Comparison of ENCODE assay signal across 29 cellular contexts in the genomic region with DNA sequence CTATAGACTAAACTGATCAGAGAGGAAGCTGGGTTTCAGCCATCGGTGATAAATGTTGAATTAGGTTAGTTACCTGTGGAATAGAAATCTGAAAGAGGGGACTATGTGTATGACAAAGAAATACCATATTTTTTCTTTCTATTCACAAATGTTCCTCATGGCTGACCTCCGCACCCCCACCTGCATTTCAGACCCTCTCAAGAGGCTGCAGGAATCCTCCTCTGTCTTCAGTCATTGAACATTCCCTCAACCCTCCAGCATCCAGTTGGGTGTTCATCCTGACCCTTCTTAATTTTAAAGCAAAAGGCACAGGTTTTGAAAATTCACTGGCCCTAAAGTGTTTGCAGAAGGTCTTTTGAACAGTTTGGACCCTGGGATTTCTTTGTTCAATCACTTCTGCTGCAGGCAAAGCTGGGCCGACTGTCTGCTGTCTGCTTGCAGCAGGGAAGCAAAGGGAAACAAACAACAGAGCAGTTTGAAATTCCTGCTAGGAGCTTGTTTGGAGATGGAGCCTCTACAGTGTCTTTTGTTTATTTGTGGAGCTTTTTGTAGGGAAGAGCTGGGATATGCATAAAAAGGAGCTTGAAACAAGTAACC.
DNase-seq lines count a peak whose midpoint lies in the region; ATAC-seq, FAIRE-seq and TF ChIP-seq lines count a peak whose summit lies in the region.
"Had no signal": no experiment of that assay in that cellular context is flagged by ENCODE, and none has a peak within 500 bp of the region (broad histone marks: within the 10 kb centered on the region; RNA-seq: fewer than 3 reads in every experiment).

No MANE protein-coding gene starts in this region.

- no peak overlapping the region for H2BK20ac ChIP-seq in H9 (ENCODE audit: low read depth, low read length, poor library complexity, severe bottlenecking)

- intact Hi-C loops in tibial artery (cut with DNase I; ENCODE audit: low total_unique reads) (no loop called here), HepG2 (cut with micrococcal nuclease; ENCODE audit: unreplicated experiment) (no loop called here)

- H3K79me1 ChIP-seq in H9 (ENCODE audit: insufficient read depth, low read depth, low read length, poor library complexity, severe bottlenecking): no peaks in the 10 kb centered on the region

- DNase-seq in H9 (no peak), WTC11 (ENCODE audit: low spot score) (no peak), iPS DF 19.7 (ENCODE audit: low read depth, low spot score) (peak; percentile 3), pons (ENCODE audit: low spot score) (peak; percentile 15), tibial artery (no peak), HepG2 (ENCODE audit: low spot score) (no peak)
- DNase-seq: activated CD4-positive, alpha-beta T cell treated with anti-CD3 and anti-CD28 coated beads for 48 hours; activated naive CD4-positive, alpha-beta T cell; activated T-cell treated with anti-CD3 and anti-CD28 coated beads, Interleukin-2, amount 50 U/mL, for 4 hours; Calu3; effector memory CD8-positive, alpha-beta T cell; EL; glutamatergic neuron; GOT3; Karpas-422; left colon; MV-4-11; NCI-H1694; NCI-H748 treated with DMSO at 0.1 percent for 48 hours; stimulated activated CD4-positive, alpha-beta T cell treated with anti-CD3 and anti-CD28 coated beads, Interleukin-15, amount 100 ng/mL, for 24 hours; stomach; T-helper 2 cell had no signal

- no peak overlapping the region for H3K14ac ChIP-seq in H9 (ENCODE audit: insufficient read depth, low read length)

- no peak overlapping the region for H2BK12ac ChIP-seq in H9 (ENCODE audit: insufficient read length, low read depth, low read length)

- no peak overlapping the region for H2BK5ac ChIP-seq in H9 (ENCODE audit: insufficient read length, low read length)

- H3K4me1 ChIP-seq in H9 (ENCODE audit: insufficient read depth, low read length): no peaks in the 10 kb centered on the region
- no peaks in the 10 kb centered on the region for H3K4me1 ChIP-seq in tibial artery
- H3K4me1 ChIP-seq in gastroesophageal sphincter: no peaks in the 10 kb centered on the region
- H3K4me1 ChIP-seq in HepG2 (ENCODE audit: insufficient read depth, low read length): no peaks in the 10 kb centered on the region
- H3K4me1 ChIP-seq: right atrium auricular region, stomach had no signal

- no peak overlapping the region for H3K23ac ChIP-seq in H9 (ENCODE audit: insufficient read length, low read depth, low read length)

- no peak overlapping the region for H2BK120ac ChIP-seq in H9 (ENCODE audit: low read depth, low read length, poor library complexity, severe bottlenecking)

- POLR2A ChIA-PET in WTC11 (lab: Charles Lee) (no interaction called here), HepG2 (lab: Yijun Ruan, JAX) (no interaction called here)

- TF ChIP-seq RAD21 in HepG2 (CRISPR knock-in tag; IDR thresholded peaks at IDR 0.05): no peak

- H3K23me2 ChIP-seq in H9 (ENCODE audit: insufficient read length, low read depth, low read length, poor library complexity, severe bottlenecking): no peaks in the 10 kb centered on the region

- no peak overlapping the region for H3K56ac ChIP-seq in H9 (ENCODE audit: insufficient read length, low read depth, low read length)

- no peak overlapping the region for H4K5ac ChIP-seq in H9 (ENCODE audit: insufficient read length, low read depth, low read length)

- H3K27me3 Mint-ChIP-seq in H9 (ENCODE audit: low read depth): no peaks in the 10 kb centered on the region
- H3K27me3 Mint-ChIP-seq in WTC11 (ENCODE audit: low read depth): no peaks in the 10 kb centered on the region
- H3K27me3 Mint-ChIP-seq: effector memory CD8-positive, alpha-beta T cell; memory B cell had no signal

- H3K36me3 Mint-ChIP-seq in H9 (ENCODE audit: insufficient read depth in 1 of 3, low read depth in 3 of 3) (peaks cover 0 to 7% (median 3%) of the 10 kb centered on the region in 3 experiments; a peak in 3 of 7 replicates), WTC11 (peaks cover 10% of the 10 kb centered on the region)
- H3K36me3 Mint-ChIP-seq: CD14-positive monocyte, memory B cell had no signal

- TF ChIP-seq CTCF in H9 (conservative IDR thresholded peaks at IDR 0.05) (no peak), WTC11 (IDR thresholded peaks at IDR 0.05) (no peak), tibial artery (IDR thresholded peaks at IDR 0.05) (no peak), gastroesophageal sphincter (IDR thresholded peaks at IDR 0.05) (no peak), HepG2 (CRISPR knock-in tag; IDR thresholded peaks at IDR 0.05) (no peak)

- H3K9me3 Mint-ChIP-seq in H9 (peaks cover 13 to 15% of the 10 kb centered on the region in 2 experiments; a peak in 4 of 5 replicates), WTC11 (peaks cover 21% of the 10 kb centered on the region)
- H3K9me3 Mint-ChIP-seq: activated T-cell treated with anti-CD3 and anti-CD28 coated beads, Interleukin-2, amount 50 U/mL, for 4 hours; memory B cell had no signal

- H3K9me3 ChIP-seq in H9 (ENCODE audit: control insufficient read depth, low read depth, low read length) (peaks cover 6% of the 10 kb centered on the region), tibial artery (no peaks in the 10 kb centered on the region), gastroesophageal sphincter (peaks cover 0 to 6% (median 0%) of the 10 kb centered on the region in 3 donors), HepG2 (ENCODE audit: low read length) (no peaks in the 10 kb centered on the region)
- H3K9me3 ChIP-seq: right atrium auricular region, stomach had no signal

- H3K4me2 ChIP-seq in H9 (ENCODE audit: insufficient read depth, insufficient read length, low read length) (no peak overlapping the region), HepG2 (ENCODE audit: low read depth, low read length) (no peak overlapping the region)

- no peak overlapping the region for H3K18ac ChIP-seq in H9 (ENCODE audit: insufficient read length, low read depth, low read length)

- H4K20me1 ChIP-seq in H9 (ENCODE audit: control insufficient read depth, insufficient read depth, insufficient read length): no peaks in the 10 kb centered on the region
- no peaks in the 10 kb centered on the region for H4K20me1 ChIP-seq in HepG2 (ENCODE audit: insufficient read depth, low read length)

- TF ChIP-seq POLR2A in gastroesophageal sphincter (IDR thresholded peaks at IDR 0.05): no peak
- no peak for TF ChIP-seq POLR2A in HepG2 (IDR thresholded peaks at IDR 0.05; ENCODE audit: insufficient read depth in 1 of 2, low read depth in 2 of 2, low read length in 2 of 2)

- no peak overlapping the region for H3K4ac ChIP-seq in H9 (ENCODE audit: low read depth, low read length)

- no peak overlapping the region for H3T11ph ChIP-seq in H9 (ENCODE audit: low read length)

- in situ Hi-C loops in HepG2 (cut with HindIII; ENCODE audit: extremely low pct_ligation_motif_present, low pct_unique_long_range_greater_than_20kb): no loop called here

- H3K36me3 ChIP-seq in tibial artery: no peaks in the 10 kb centered on the region
- H3K36me3 ChIP-seq in gastroesophageal sphincter: no peaks in the 10 kb centered on the region
- H3K36me3 ChIP-seq in HepG2 (replicated peaks in 1 of 2; ENCODE audit: control insufficient read depth in 1 of 2, insufficient read depth in 2 of 2, low read length in 2 of 2): no peaks in the 10 kb centered on the region
- H3K36me3 ChIP-seq: right atrium auricular region, stomach, tibial nerve had no signal

- H3K27ac ChIP-seq in H9 (ENCODE audit: insufficient read length, low read depth, low read length): no peak overlapping the region
- no peak overlapping the region for H3K27ac ChIP-seq in tibial artery
- no peak overlapping the region for H3K27ac ChIP-seq in gastroesophageal sphincter
- no peak overlapping the region for H3K27ac ChIP-seq in HepG2 (ENCODE audit: extremely low read length, insufficient read depth, low read length)
- H3K27ac ChIP-seq: right atrium auricular region, SK-N-MC, stomach, tibial nerve had no signal

- H3K27me3 ChIP-seq in H9 (ENCODE audit: insufficient read depth, low read length): no peaks in the 10 kb centered on the region
- no peaks in the 10 kb centered on the region for H3K27me3 ChIP-seq in tibial artery
- H3K27me3 ChIP-seq in gastroesophageal sphincter: no peaks in the 10 kb centered on the region
- no peaks in the 10 kb centered on the region for H3K27me3 ChIP-seq in HepG2 (ENCODE audit: control insufficient read depth in 1 of 2, insufficient read depth in 2 of 2, low read length in 2 of 2)
- H3K27me3 ChIP-seq: right atrium auricular region, stomach, tibial nerve had no signal

- no TSS peak for BruUV-seq in HepG2 (replicated peaks; lab: Mats Ljungman, UMichigan)

- H3K4me3 ChIP-seq in tibial artery: no peak overlapping the region
- no peak overlapping the region for H3K4me3 ChIP-seq in gastroesophageal sphincter
- no peak overlapping the region for H3K4me3 ChIP-seq in HepG2 (replicated peaks in 1 of 3; ENCODE audit: insufficient read depth in 1 of 3, low read depth in 2 of 3, low read length in 3 of 3)
- H3K4me3 ChIP-seq: right atrium auricular region, SK-N-MC, stomach, tibial nerve had no signal

- H3K9ac ChIP-seq in H9 (ENCODE audit: extremely low read depth, insufficient read length, low read length) (no peak overlapping the region), HepG2 (ENCODE audit: insufficient read depth, low read depth, low read length) (no peak overlapping the region)

- peaks cover 15 to 16% of the 10 kb centered on the region in 2 experiments for H3K4me1 Mint-ChIP-seq in H9
- peaks cover 27% of the 10 kb centered on the region for H3K4me1 Mint-ChIP-seq in WTC11
- H3K4me1 Mint-ChIP-seq: CD14-positive monocyte, memory B cell had no signal

- H2BK15ac ChIP-seq in H9 (ENCODE audit: low read depth, low read length): no peak overlapping the region

- FAIRE-seq in HepG2 (lab: Jason Lieb, UNC): no peak

- no peak for TF ChIP-seq EP300 in gastroesophageal sphincter (IDR thresholded peaks at IDR 0.05)
- TF ChIP-seq EP300 in HepG2 (IDR thresholded peaks at IDR 0.05; ENCODE audit: low read depth in 2 of 2, low read length in 2 of 2): no peak
- no peak for TF ChIP-seq EP300 in HepG2 (CRISPR knock-in tag; IDR thresholded peaks at IDR 0.05; ENCODE audit: borderline replicate concordance)

- H2AK5ac ChIP-seq in H9 (ENCODE audit: insufficient read length, low read length): no peak overlapping the region

- H3K27ac Mint-ChIP-seq in H9 (peak overlapping the region; percentile 78 to 95 (median 78)), WTC11 (peak overlapping the region; percentile 76)
- H3K27ac Mint-ChIP-seq: CD14-positive monocyte; effector memory CD8-positive, alpha-beta T cell; memory B cell had no signal

- H2AFZ ChIP-seq in H9 (ENCODE audit: low read length) (peak overlapping the region; percentile 11), HepG2 (ENCODE audit: low read length) (no peak overlapping the region)

- no peak overlapping the region for H4K8ac ChIP-seq in H9 (replicated peaks; ENCODE audit: insufficient read length, low read depth, low read length)

- H3K79me2 ChIP-seq in H9 (ENCODE audit: insufficient read depth, low read length) (no peaks in the 10 kb centered on the region), HepG2 (ENCODE audit: insufficient read depth, low read length) (no peaks in the 10 kb centered on the region)

- H3K4me3 Mint-ChIP-seq in H9: no peak overlapping the region; a peak in 1 of 5 replicates
- no peak overlapping the region for H3K4me3 Mint-ChIP-seq in WTC11
- H3K4me3 Mint-ChIP-seq: activated T-cell treated with anti-CD3 and anti-CD28 coated beads, Interleukin-2, amount 50 U/mL, for 4 hours; CD14-positive monocyte; effector memory CD8-positive, alpha-beta T cell; memory B cell had no signal

- ATAC-seq in WTC11: peak; percentile 89
- no peak for ATAC-seq in gastroesophageal sphincter
- no peak for ATAC-seq in HepG2
- ATAC-seq in HG02884 (IDR thresholded peaks at IDR 0.05; ENCODE audit: unreplicated experiment): no peak
- ATAC-seq: activated T-cell treated with anti-CD3 and anti-CD28 coated beads, Interleukin-2, amount 50 U/mL, for 4 hours; effector memory CD8-positive, alpha-beta T cell; left colon had no signal

- H4K91ac ChIP-seq in H9 (ENCODE audit: insufficient read length, low read depth, low read length): no peak overlapping the region

- CTCF ChIA-PET in WTC11 (lab: Charles Lee): no interaction called here
- CTCF ChIA-PET in HepG2 (lab: Yijun Ruan, JAX; ENCODE audit: low intra/inter-chr PET ratio, low total read pairs): no interaction called here

- WGBS in H9 (ENCODE audit: extremely low coverage, insufficient read length, low lambda C conversion rate): no CpG with 5 or more reads among the region's 3 CpGs
- WGBS in gastroesophageal sphincter (ENCODE audit: low coverage in 1 of 2), 2 donors: 65 to 67% methylated on average over 3 of the region's 3 CpGs
- 31% methylated on average over 3 of the region's 3 CpGs for WGBS in HepG2 (ENCODE audit: low lambda C conversion rate)

Comparison
In these comparisons a context has a peak if more than half of its experiments do, and no peak if none do; other contexts are left out.
1. DNase-seq: peak in iPS DF 19.7 (single experiment) and pons (single experiment); none in H9 (single experiment), WTC11 (single experiment), tibial artery (0 of 2) and HepG2 (single experiment).